In the genomic region with DNA sequence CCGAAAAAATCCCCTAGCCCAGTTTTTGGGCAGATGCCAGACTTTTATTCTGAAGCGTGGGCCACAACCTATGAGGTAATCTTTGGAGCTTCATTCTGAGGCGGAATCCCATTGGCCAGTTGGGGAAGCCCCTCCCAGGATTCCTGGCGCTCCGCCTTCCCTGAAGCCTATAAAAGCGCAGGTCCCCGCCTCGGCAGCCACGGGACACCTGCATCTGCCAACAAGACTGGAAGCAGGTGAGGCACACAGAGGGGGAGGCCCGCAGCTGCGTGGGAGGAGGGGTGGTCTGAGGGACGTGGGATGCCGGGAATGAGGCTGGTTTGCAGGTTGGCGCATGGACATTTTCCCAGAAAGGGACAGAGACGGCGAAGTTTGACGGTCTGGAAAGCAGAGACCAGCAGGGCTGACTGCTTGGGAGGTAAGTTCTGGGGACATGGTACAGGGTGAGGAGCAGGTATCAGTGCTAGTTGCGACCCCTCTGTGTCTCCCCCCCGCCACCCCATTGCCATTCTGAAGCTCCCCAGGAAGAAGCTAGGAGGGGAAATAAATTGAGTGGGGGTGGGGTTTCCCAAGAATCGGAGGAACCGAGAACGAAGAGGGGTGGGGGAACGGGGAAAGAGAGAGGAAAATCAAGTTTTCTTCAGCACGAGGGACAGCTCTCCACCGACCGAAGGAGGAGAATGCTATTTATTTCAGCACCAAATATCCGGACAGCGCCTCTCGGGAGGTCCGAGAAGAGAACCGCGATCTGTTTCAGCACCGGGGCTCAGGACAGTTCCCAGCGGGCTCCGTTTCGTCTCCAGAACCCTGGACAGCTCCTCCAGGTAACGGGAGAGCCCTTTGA, we compare ENCODE assay signal across 8 cellular contexts. TPM values are rescaled to one million over a fixed set of nuclear protein-coding genes. Genes with fewer than 3 reads are reported as not detected.
DNase-seq lines count a peak whose midpoint lies in the region; ATAC-seq, FAIRE-seq and TF ChIP-seq lines count a peak whose summit lies in the region.

No MANE protein-coding gene starts in this region.

- H3K27ac ChIP-seq in H1 (ENCODE audit: low read depth, low read length) = no peak overlapping the region

- no peak overlapping the region for H4K5ac ChIP-seq in H1 (ENCODE audit: insufficient read length, low read depth, low read length)

- no peak for ATAC-seq in GM19455 (IDR thresholded peaks at IDR 0.05; ENCODE audit: unreplicated experiment)

- H3K79me1 ChIP-seq in H1 (ENCODE audit: low read depth, low read length) = no peaks in the 10 kb centered on the region

- H3K4me2 ChIP-seq in H1 (ENCODE audit: insufficient read depth in 1 of 2, low read depth in 2 of 2, low read length in 2 of 2) = peak overlapping the region; percentile 12 to 43; a peak in 3 of 4 replicates

- H3K23me2 ChIP-seq in H1 (ENCODE audit: low read depth, low read length) = no peaks in the 10 kb centered on the region

- H3K79me2 ChIP-seq in H1 (ENCODE audit: control insufficient read depth in 1 of 2, insufficient read depth in 2 of 2, low read length in 2 of 2) = no peaks in the 10 kb centered on the region

- 0 out of 4 replicates have a peak, but pooled peaks of 1 of the 2 experiments have one; percentile 6 for TF ChIP-seq RAD21 in H1 (IDR thresholded peaks at IDR 0.05 in 1 of 2, conservative IDR thresholded peaks at IDR 0.05 in 1 of 2; ENCODE audit: low read depth in 2 of 2, low read length in 2 of 2)

- peak; percentile 78 for FAIRE-seq in H1 (lab: Jason Lieb, UNC)

- peak in 1 of 2 experiments; percentile 78; a peak in 2 of 3 replicates for TF ChIP-seq EP300 in H1 (IDR thresholded peaks at IDR 0.05; ENCODE audit: borderline replicate concordance in 1 of 2, low read depth in 2 of 2, low read length in 2 of 2)

- H3K23ac ChIP-seq in H1 (ENCODE audit: insufficient read length) = no peak overlapping the region

- H2AFZ ChIP-seq in H1 (ENCODE audit: low read length) = no peak overlapping the region

- H2BK120ac ChIP-seq in H1 (replicated peaks; ENCODE audit: low read depth, low read length) = no peak overlapping the region

- H4K91ac ChIP-seq in H1 (replicated peaks; ENCODE audit: insufficient read length, low read length) = no peak overlapping the region

- H2BK5ac ChIP-seq in H1 (ENCODE audit: low read depth, low read length) = no peak overlapping the region

- 18% methylated on average over 35 of the region's 37 CpGs; no CpG with 5 or more reads in 1 of the 2 experiments for WGBS in H1 (ENCODE audit: extremely low coverage in 1 of 2, insufficient coverage in 1 of 2, insufficient read length in 1 of 2, insufficient replicate concordance in 2 of 2, low coverage in 1 of 2, low lambda C conversion rate in 2 of 2, missing lambda C conversion rate in 1 of 2), 2 experiments

- no peak overlapping the region for H3K9ac ChIP-seq in H1 (replicated peaks in 1 of 4; ENCODE audit: extremely low read depth in 1 of 4, low read depth in 3 of 4, low read length in 3 of 4)

- H2BK12ac ChIP-seq in H1 (ENCODE audit: low read depth, low read length) = no peak overlapping the region

- H3K18ac ChIP-seq in H1 (ENCODE audit: extremely low read depth, low read length) = no peak overlapping the region

- H2BK20ac ChIP-seq in H1 (ENCODE audit: low read length) = no peak overlapping the region

- TF ChIP-seq CTCF in HFF-Myc (IDR thresholded peaks at IDR 0.05; ENCODE audit: low read depth, low read length, missing control alignments) (no peak), H1 (IDR thresholded peaks at IDR 0.05; ENCODE audit: control extremely low read depth in 1 of 3, insufficient read depth in 1 of 3, low read depth in 1 of 3, low read length in 3 of 3) (no peak)

- H3K4me1 ChIP-seq in H1 (replicated peaks in 1 of 4; ENCODE audit: control insufficient read depth in 3 of 4, insufficient read depth in 4 of 4, low read length in 3 of 4) = peaks cover 0 to 3% (median 0%) of the 10 kb centered on the region in 4 experiments; a peak in 1 of 7 replicates

- H3K4ac ChIP-seq in H1 (replicated peaks; ENCODE audit: insufficient read length, low read depth, low read length) = no peak overlapping the region

- CTCF ChIA-PET in H1 (lab: Charles Lee; ENCODE audit: partially characterized antibody) = interaction anchor here (0.6 to 3.8 kb wide), 6 partner anchors 10 to 144 kb away, joined by 3 to 15 read pairs (median 3); no protein-coding TSS in a partner anchor

- H3K9me3 ChIP-seq in H1 (ENCODE audit: insufficient read depth in 2 of 2, low read depth in 1 of 2, low read length in 1 of 2) = peaks cover 0 to 2% of the 10 kb centered on the region in 2 experiments; a peak in 1 of 4 replicates

- no peak overlapping the region for H3K56ac ChIP-seq in H1 (replicated peaks; ENCODE audit: insufficient read length, low read depth, low read length)

- POLR2A ChIA-PET in H1 (lab: Charles Lee; ENCODE audit: partially characterized antibody) = interaction anchor here (0.6 to 2.6 kb wide), 18 partner anchors 9 to 296 kb away, joined by 3 to 22 read pairs (median 4); partner anchors contain the start of gene FEM1A

- no peaks in the 10 kb centered on the region for H3K36me3 ChIP-seq in H1 (ENCODE audit: control insufficient read depth in 2 of 4, insufficient read depth in 4 of 4, low read length in 3 of 4)

- H4K20me1 ChIP-seq in H1 (replicated peaks in 1 of 2; ENCODE audit: control insufficient read depth in 1 of 2, insufficient read depth in 2 of 2, low read length in 2 of 2) = peaks cover 3 to 4% of the 10 kb centered on the region in 2 experiments

- H3K27me3 ChIP-seq in H1 (replicated peaks in 1 of 4; ENCODE audit: control insufficient read depth in 3 of 4, extremely low read depth in 1 of 4, insufficient read depth in 3 of 4, low read length in 3 of 4) = 0 out of 7 replicates have a peak, but pooled peaks cover 0 to 2% (median 0%) of the 10 kb centered on the region in 4 experiments

- no peak overlapping the region for H2AK5ac ChIP-seq in H1 (ENCODE audit: low read depth, low read length)

- peak; percentile 62 to 68 for TF ChIP-seq POLR2A in H1 (IDR thresholded peaks at IDR 0.05; ENCODE audit: control extremely low read depth in 1 of 2, low read depth in 2 of 2, low read length in 2 of 2)

- no peak overlapping the region for H2BK15ac ChIP-seq in H1 (ENCODE audit: low read length)

- H3K14ac ChIP-seq in H1 (ENCODE audit: insufficient read length) = no peak overlapping the region

- no peak overlapping the region for H4K8ac ChIP-seq in H1 (ENCODE audit: extremely low read depth, insufficient read depth, low read length)

- DNase-seq in AG08395 (ENCODE audit: low spot score) (peak; percentile 89), HFF-Myc (ENCODE audit: extremely low read depth, low read depth) (peak; percentile 71), NCI-H524 treated with DMSO at 0.1 percent for 48 hours (lab: John Stamatoyannopoulos, UW) (peak; percentile 68), H1 (ENCODE audit: low read depth in 1 of 2, low spot score in 2 of 2) (peak; percentile 57 to 99), medulla oblongata (ENCODE audit: extremely low spot score) (peak; percentile 81)
- DNase-seq in activated CD8-positive, alpha-beta memory T cell treated with anti-CD3 and anti-CD28 coated beads for 24 hours = peak; percentile 90
- peak; percentile 44 for DNase-seq in stimulated activated CD8-positive, alpha-beta memory T cell treated with anti-CD3 and anti-CD28 coated beads, Interleukin-12 subunit alpha, Interleukin-12 subunit beta, amount 100 ng/mL, for 4 hours (ENCODE audit: low read depth)

- H3K4me3 ChIP-seq in HFF-Myc (replicated peaks; ENCODE audit: low read depth, low read length) = no peak overlapping the region
- H3K4me3 ChIP-seq in H1 (ENCODE audit: extremely low read depth in 1 of 4, insufficient read depth in 2 of 4, low read depth in 3 of 4, low read length in 4 of 4) = peak overlapping the region in 2 of 4 experiments; percentile 14 to 17; a peak in 2 of 8 replicates

TF ChIP-seq in H1, 55 proteins besides CTCF, POLR2A, EP300 and RAD21 (continues in another document):
- TF ChIP-seq YY1 (IDR thresholded peaks at IDR 0.05; ENCODE audit: low read depth, low read length) (peak; percentile 55; the same call in 1 of the 2 replicates), JUN (IDR thresholded peaks at IDR 0.05; ENCODE audit: low read depth, low read length) (0 out of 2 replicates have a peak, but pooled peaks have one; percentile 52), SAP30 (IDR thresholded peaks at IDR 0.05; ENCODE audit: insufficient read depth, insufficient replicate concordance, low read length) (peak; percentile 100), CREB1 (IDR thresholded peaks at IDR 0.05) (peak; percentile 61; the same call in 1 of the 2 replicates), ASH2L (IDR thresholded peaks at IDR 0.05; ENCODE audit: low read length) (peak; percentile 26), RXRA (IDR thresholded peaks at IDR 0.05; ENCODE audit: insufficient read depth, low read depth, low read length) (no peak), TBP (IDR thresholded peaks at IDR 0.05; ENCODE audit: low read depth, low read length) (peak; percentile 91)

RNA-seq across cellular contexts. Expression of gene FEM1A, which starts 22.4 kb away (rescaled TPM):
- 16.1 and 16.4 TPM in 2 replicates for total RNA-seq in H1 (2021; fragmentation: NEBNext Ultra II Directional; extraction: Animal tissue kit (Norgen Biotek cat#: 25700))
- polyA plus RNA-seq in H1 (2011; rRNA removed) = 6.7 and 8.8 TPM in 2 replicates
- polyA plus RNA-seq in H1 (2011; cell fraction: cytosol; rRNA removed) = 7.2 TPM
- 8.0 TPM for polyA plus RNA-seq in H1 (2011; cell fraction: nucleus; rRNA removed)
- 1.7 to 2.4 TPM (median 2.2 TPM) in 4 replicates for polyA plus RNA-seq in H1 (2012, experiment 1 of 2)
- 1.7 TPM for polyA plus RNA-seq in H1 (2012, experiment 2 of 2)
- 7.3 TPM for polyA plus RNA-seq in H1 (2013, experiment 1 of 2)
- polyA plus RNA-seq in H1 (2013, experiment 2 of 2) = 7.0 TPM
- 11.4 and 12.5 TPM in 2 replicates for polyA minus RNA-seq in H1 (2011; rRNA and poly(A)+ RNA removed)
- 10.6 TPM for polyA minus RNA-seq in H1 (2011; cell fraction: cytosol; rRNA and poly(A)+ RNA removed)
- 12.2 TPM for polyA minus RNA-seq in H1 (2011; cell fraction: nucleus; rRNA and poly(A)+ RNA removed)

RNA-seq across cellular contexts. Expression of gene DPP9, which starts 45.5 kb away (rescaled TPM):
- total RNA-seq in H1 (2021; fragmentation: NEBNext Ultra II Directional; extraction: Animal tissue kit (Norgen Biotek cat#: 25700)) = 40.7 and 46.8 TPM in 2 replicates
- polyA plus RNA-seq in H1 (2011; rRNA removed) = 11.6 and 23.3 TPM in 2 replicates
- polyA plus RNA-seq in H1 (2011; cell fraction: cytosol; rRNA removed) = 8.8 TPM
- 14.8 TPM for polyA plus RNA-seq in H1 (2011; cell fraction: nucleus; rRNA removed)
- 16.8 to 25.1 TPM (median 22.4 TPM) in 4 replicates for polyA plus RNA-seq in H1 (2012, experiment 1 of 2)
- 27.0 TPM for polyA plus RNA-seq in H1 (2012, experiment 2 of 2)
- polyA plus RNA-seq in H1 (2013, experiment 1 of 2) = 26.2 TPM
- 22.8 TPM for polyA plus RNA-seq in H1 (2013, experiment 2 of 2)
- 9.5 and 9.9 TPM in 2 replicates for polyA minus RNA-seq in H1 (2011; rRNA and poly(A)+ RNA removed)
- polyA minus RNA-seq in H1 (2011; cell fraction: cytosol; rRNA and poly(A)+ RNA removed) = 18.3 TPM
- polyA minus RNA-seq in H1 (2011; cell fraction: nucleus; rRNA and poly(A)+ RNA removed) = 33.5 TPM
